ENCODE assay signal across 8 cellular contexts in the genomic region with DNA sequence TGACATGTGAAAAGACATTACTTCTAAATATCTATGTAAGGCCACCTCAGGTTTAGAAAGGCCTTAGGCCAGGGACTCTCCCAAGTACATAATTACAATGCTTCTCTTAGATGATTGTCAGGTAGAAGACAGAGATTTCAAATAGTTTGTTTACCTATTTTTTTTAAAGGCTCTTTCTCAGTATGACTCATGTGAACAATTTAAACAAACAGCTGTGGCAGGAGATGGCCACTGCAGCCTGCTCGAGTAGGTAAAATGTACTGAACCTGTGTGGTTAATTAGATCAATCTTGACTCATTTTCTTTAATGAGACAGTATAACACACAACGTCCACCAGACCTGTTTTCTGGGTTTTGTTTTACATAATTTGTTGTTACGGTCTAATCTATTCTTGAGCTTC. TPM values are rescaled to one million over a fixed set of nuclear protein-coding genes. Genes with fewer than 3 reads are reported as not detected.
DNase-seq lines count a peak whose midpoint lies in the region; ATAC-seq and TF ChIP-seq lines count a peak whose summit lies in the region.

No MANE protein-coding gene starts in this region.

- peak overlapping the region; percentile 81 for H3K27ac ChIP-seq in OCI-LY1 (ENCODE audit: low read depth, low read length, poor library complexity, severe bottlenecking)
- H3K27ac ChIP-seq in mesendoderm (ENCODE audit: low read depth, low read length), result no peak overlapping the region

- no peaks in the 10 kb centered on the region for H3K9me3 ChIP-seq in OCI-LY1 (ENCODE audit: low read length)

- no peaks in the 10 kb centered on the region for H4K20me1 ChIP-seq in OCI-LY1 (ENCODE audit: insufficient read depth, low read length)

- peaks cover 26% of the 10 kb centered on the region for H3K36me3 ChIP-seq in OCI-LY1 (ENCODE audit: insufficient read depth, low read length)
- H3K36me3 ChIP-seq in mesendoderm (ENCODE audit: control insufficient read depth, insufficient read depth, low read length), result no peaks in the 10 kb centered on the region

- H4K5ac ChIP-seq in mesendoderm (ENCODE audit: low read length), result no peak overlapping the region

- peak overlapping the region; percentile 8; the same call in 1 of the 2 replicates for H3K4me2 ChIP-seq in OCI-LY1 (ENCODE audit: low read length)
- H3K4me2 ChIP-seq in mesendoderm (ENCODE audit: low read length), result no peak overlapping the region

- H3K4me3 ChIP-seq in OCI-LY1 (ENCODE audit: low read depth, low read length, poor library complexity, severe bottlenecking) (no peak overlapping the region), mesendoderm (ENCODE audit: low read length) (no peak overlapping the region)

- H3K4ac ChIP-seq in mesendoderm (ENCODE audit: low read depth, low read length), result no peak overlapping the region

- peaks cover 4% of the 10 kb centered on the region for H3K79me1 ChIP-seq in mesendoderm (ENCODE audit: low read length)

- no peaks in the 10 kb centered on the region for H3K27me3 ChIP-seq in OCI-LY1 (ENCODE audit: insufficient read depth, low read length)
- H3K27me3 ChIP-seq in mesendoderm (ENCODE audit: insufficient read depth, low read length, poor library complexity), result no peaks in the 10 kb centered on the region

- no peak overlapping the region for H2BK120ac ChIP-seq in mesendoderm (ENCODE audit: low read depth, low read length)

- H2AK5ac ChIP-seq in mesendoderm (ENCODE audit: low read length), result no peak overlapping the region

- H3K9ac ChIP-seq in OCI-LY1 (ENCODE audit: low read length) (peak overlapping the region; percentile 7; the same call in 1 of the 2 replicates), mesendoderm (ENCODE audit: low read length) (no peak overlapping the region)

- no peak overlapping the region for H3K23ac ChIP-seq in mesendoderm (ENCODE audit: low read length)

- H3K4me1 ChIP-seq in OCI-LY1 (ENCODE audit: insufficient read depth, low read length, severe bottlenecking) (peaks cover 91% of the 10 kb centered on the region), mesendoderm (ENCODE audit: control insufficient read depth, low read depth, low read length) (peaks cover 13% of the 10 kb centered on the region)

- no peak for TF ChIP-seq CTCF in OCI-LY1 (IDR thresholded peaks at IDR 0.05; ENCODE audit: low read length)

- H2BK15ac ChIP-seq in mesendoderm (replicated peaks; ENCODE audit: low read depth), result no peak overlapping the region

- H3K9me2 ChIP-seq in OCI-LY1 (ENCODE audit: low read depth, low read length), result no peaks in the 10 kb centered on the region

- WGBS in mesendoderm (ENCODE audit: extremely low coverage, insufficient coverage, low lambda C conversion rate), result no CpG with 5 or more reads among the region's 3 CpGs

- H2BK5ac ChIP-seq in mesendoderm (ENCODE audit: low read length), result no peak overlapping the region

- no peak overlapping the region for H3K56ac ChIP-seq in mesendoderm (ENCODE audit: low read length)

- no peaks in the 10 kb centered on the region for H3F3A ChIP-seq in OCI-LY1 (ENCODE audit: insufficient read depth, low read length)

- H4K8ac ChIP-seq in mesendoderm (ENCODE audit: low read depth, low read length), result no peak overlapping the region

- peak; percentile 81 for DNase-seq in DMS153 treated with DMSO at 0.1 percent for 48 hours (lab: John Stamatoyannopoulos, UW; ENCODE audit: unreplicated experiment)
- DNase-seq in mesendoderm, result peak; percentile 44
- no peak for DNase-seq in inferior parietal cortex (ENCODE audit: extremely low spot score)
- DNase-seq in NCI-H82 treated with DMSO at 0.1 percent for 48 hours (lab: John Stamatoyannopoulos, UW; ENCODE audit: unreplicated experiment), result no peak
- no peak for DNase-seq in amygdala (lab: John Stamatoyannopoulos, UW)

- ATAC-seq in GM19328 (IDR thresholded peaks at IDR 0.05; ENCODE audit: unreplicated experiment) (peak; percentile 78), HG03139 (IDR thresholded peaks at IDR 0.05; ENCODE audit: unreplicated experiment) (peak; percentile 81)

- peaks cover 81% of the 10 kb centered on the region for H3K79me2 ChIP-seq in OCI-LY1 (ENCODE audit: insufficient read depth, low read length)
- H3K79me2 ChIP-seq in mesendoderm (ENCODE audit: control insufficient read depth, insufficient read depth, low read length), result no peaks in the 10 kb centered on the region

- no peak overlapping the region for H2AFZ ChIP-seq in OCI-LY1 (ENCODE audit: low read length)

- no peak overlapping the region for H3K18ac ChIP-seq in mesendoderm (ENCODE audit: low read length)

RNA-seq across cellular contexts. Expression of a gene that starts 50.2 kb away (rescaled TPM):
- 12.4 TPM for polyA plus RNA-seq in mesendoderm (2013, experiment 1 of 2)
- 11.0 TPM for polyA plus RNA-seq in mesendoderm (2013, experiment 2 of 2)

Comparison
In these comparisons a context has a peak if more than half of its experiments do, and no peak if none do; other contexts are left out.
1. DNase-seq: peak in DMS153 treated with DMSO at 0.1 percent for 48 hours (single experiment) and mesendoderm (single experiment); none in inferior parietal cortex (single experiment), NCI-H82 treated with DMSO at 0.1 percent for 48 hours (single experiment) and amygdala (0 of 56).